Comparison of ENCODE assay signal across 19 cellular contexts in genomic region chr13:49357694-49358093, GRCh38.
DNase-seq lines count a peak whose midpoint lies in the region; ATAC-seq, FAIRE-seq and TF ChIP-seq lines count a peak whose summit lies in the region.
"Had no signal": no experiment of that assay in that cellular context is flagged by ENCODE, and none has a peak within 500 bp of the region (broad histone marks: within the 10 kb centered on the region; RNA-seq: fewer than 3 reads in every experiment).

No MANE protein-coding gene starts in this region.

- peaks cover 6% of the 10 kb centered on the region for H3K9me3 Mint-ChIP-seq in chondrocyte (ENCODE audit: low read depth)
- H3K9me3 Mint-ChIP-seq in natural killer cell treated with Interleukin-12 subunit alpha and Interleukin-12 subunit beta and Interleukin-15 and Interleukin-18, amount 100 ng/mL, for 72 hours: no peaks in the 10 kb centered on the region

- no peak for ATAC-seq in SK-N-SH treated with all-trans-retinoic acid at 6 μM for 48 hours
- no peak for ATAC-seq in natural killer cell treated with Interleukin-12 subunit alpha and Interleukin-12 subunit beta and Interleukin-15 and Interleukin-18, amount 100 ng/mL, for 72 hours
- ATAC-seq: upper lobe of right lung had no signal

- H3K4me2 ChIP-seq in SK-N-SH (no peak overlapping the region), mesenchymal stem cell (ENCODE audit: low read length, poor library complexity, severe bottlenecking) (no peak overlapping the region)

- H3K27me3 ChIP-seq in SK-N-SH (ENCODE audit: insufficient read depth) (no peaks in the 10 kb centered on the region), mesenchymal stem cell (ENCODE audit: control insufficient read depth in 1 of 2, insufficient read depth in 1 of 2, low read length in 2 of 2) (no peaks in the 10 kb centered on the region), prostate gland (replicated peaks; ENCODE audit: insufficient read depth) (no peaks in the 10 kb centered on the region)
- H3K27me3 ChIP-seq: upper lobe of right lung had no signal

- FAIRE-seq in urothelium cell line (lab: Jason Lieb, UNC): no peak
- FAIRE-seq: GM19239 had no signal

- no peaks in the 10 kb centered on the region for H3K79me1 ChIP-seq in mesenchymal stem cell (replicated peaks; ENCODE audit: low read length, poor library complexity, severe bottlenecking)

- CTCF ChIA-PET in SK-N-SH (lab: Yijun Ruan, JAX): no interaction called here

- no peak overlapping the region for H2BK5ac ChIP-seq in mesenchymal stem cell (ENCODE audit: low read depth, low read length, poor library complexity, severe bottlenecking)

- no peak overlapping the region for H2BK120ac ChIP-seq in mesenchymal stem cell (ENCODE audit: low read depth, low read length)

- H2AFZ ChIP-seq in SK-N-SH (ENCODE audit: low read depth) (peak overlapping the region; percentile 66; the same call in 1 of the 2 replicates), mesenchymal stem cell (ENCODE audit: low read depth, low read length) (no peak overlapping the region)
- H2AFZ ChIP-seq: parathyroid adenoma had no signal

- no peak overlapping the region for H3K4ac ChIP-seq in mesenchymal stem cell (ENCODE audit: low read depth in 1 of 2, low read length in 2 of 2)

- no peak overlapping the region for H3K9ac ChIP-seq in SK-N-SH
- H3K9ac ChIP-seq in mesenchymal stem cell (ENCODE audit: low read length): no peak overlapping the region
- H3K9ac ChIP-seq: parathyroid adenoma had no signal

- TF ChIP-seq RAD21 in SK-N-SH (IDR thresholded peaks at IDR 0.05; ENCODE audit: low read length): no peak

- peaks cover 5% of the 10 kb centered on the region for H3K36me3 Mint-ChIP-seq in chondrocyte (ENCODE audit: low read depth)
- H3K36me3 Mint-ChIP-seq in natural killer cell treated with Interleukin-12 subunit alpha and Interleukin-12 subunit beta and Interleukin-15 and Interleukin-18, amount 100 ng/mL, for 72 hours: peaks cover 9% of the 10 kb centered on the region

- TF ChIP-seq CTCF in SK-N-SH (IDR thresholded peaks at IDR 0.05) (no peak), chondrocyte (IDR thresholded peaks at IDR 0.05) (no peak), prostate gland (IDR thresholded peaks at IDR 0.05) (no peak)

- H2BK15ac ChIP-seq in mesenchymal stem cell (ENCODE audit: low read depth, poor library complexity, severe bottlenecking): no peak overlapping the region

- H3K4me3 ChIP-seq in SK-N-SH (ENCODE audit: low read depth in 2 of 2, low read length in 1 of 2): no peak overlapping the region
- H3K4me3 ChIP-seq in mesenchymal stem cell (ENCODE audit: insufficient read depth in 1 of 2, low read depth in 1 of 2, low read length in 2 of 2): no peak overlapping the region
- H3K4me3 ChIP-seq in prostate gland: no peak overlapping the region
- H3K4me3 ChIP-seq: upper lobe of right lung had no signal

- H3F3A ChIP-seq in SK-N-SH (replicated peaks; ENCODE audit: insufficient read depth): peaks cover 14% of the 10 kb centered on the region

- no peaks in the 10 kb centered on the region for H4K20me1 ChIP-seq in SK-N-SH (ENCODE audit: insufficient read depth)

- peaks cover 34% of the 10 kb centered on the region for H3K4me1 Mint-ChIP-seq in chondrocyte (ENCODE audit: low read depth)
- H3K4me1 Mint-ChIP-seq in natural killer cell treated with Interleukin-12 subunit alpha and Interleukin-12 subunit beta and Interleukin-15 and Interleukin-18, amount 100 ng/mL, for 72 hours (ENCODE audit: low read depth in 2 of 2): no peaks in the 10 kb centered on the region
- H3K4me1 Mint-ChIP-seq: brain had no signal

- 24% methylated on average over 2 of the region's 2 CpGs for WGBS in SK-N-SH (ENCODE audit: low lambda C conversion rate)
- WGBS in mesenchymal stem cell: 13% methylated on average over 1 of the region's 2 CpGs
- WGBS in prostate gland: 60% methylated on average over 2 of the region's 2 CpGs

- POLR2A ChIA-PET in SK-N-SH (lab: Yijun Ruan, JAX): no interaction called here

- peaks cover 0 to 17% of the 10 kb centered on the region in 2 experiments; a peak in 2 of 4 replicates for H3K4me1 ChIP-seq in SK-N-SH (ENCODE audit: control insufficient read depth in 1 of 2, insufficient read depth in 2 of 2, low read depth in 1 of 2, low read length in 1 of 2)
- no peaks in the 10 kb centered on the region for H3K4me1 ChIP-seq in mesenchymal stem cell (ENCODE audit: control insufficient read depth, insufficient read depth, low read depth, low read length)
- no peaks in the 10 kb centered on the region for H3K4me1 ChIP-seq in prostate gland (replicated peaks)
- H3K4me1 ChIP-seq: parathyroid adenoma, upper lobe of right lung had no signal

- H3K79me2 ChIP-seq in SK-N-SH (ENCODE audit: insufficient read depth): no peaks in the 10 kb centered on the region
- H3K79me2 ChIP-seq: parathyroid adenoma had no signal

- no peaks in the 10 kb centered on the region for H3K9me2 ChIP-seq in SK-N-SH

- H3K14ac ChIP-seq in mesenchymal stem cell (ENCODE audit: low read length in 2 of 2): no peak overlapping the region

- H2AK5ac ChIP-seq in mesenchymal stem cell (ENCODE audit: low read length, severe bottlenecking): peak overlapping the region; percentile 86

- no peak overlapping the region for H4K8ac ChIP-seq in mesenchymal stem cell (ENCODE audit: low read length)

- H3K27ac Mint-ChIP-seq in chondrocyte (ENCODE audit: unreplicated experiment): peak overlapping the region; percentile 81
- no peak overlapping the region for H3K27ac Mint-ChIP-seq in natural killer cell treated with Interleukin-12 subunit alpha and Interleukin-12 subunit beta and Interleukin-15 and Interleukin-18, amount 100 ng/mL, for 72 hours

- H3K4me3 Mint-ChIP-seq in chondrocyte (ENCODE audit: unreplicated experiment): no peak overlapping the region
- no peak overlapping the region for H3K4me3 Mint-ChIP-seq in natural killer cell treated with Interleukin-12 subunit alpha and Interleukin-12 subunit beta and Interleukin-15 and Interleukin-18, amount 100 ng/mL, for 72 hours
- H3K4me3 Mint-ChIP-seq: brain had no signal

- H3K27ac ChIP-seq in SK-N-SH (ENCODE audit: low read depth in 2 of 2, low read length in 1 of 2) (peak overlapping the region in 1 of 2 experiments; percentile 92; a peak in 2 of 4 replicates), mesenchymal stem cell (ENCODE audit: low read length, poor library complexity, severe bottlenecking) (peak overlapping the region; percentile 14), prostate gland (no peak overlapping the region)
- H3K27ac ChIP-seq: 22Rv1, parathyroid adenoma, upper lobe of right lung, VCaP had no signal

- no peak overlapping the region for H3K23ac ChIP-seq in mesenchymal stem cell (ENCODE audit: low read length in 2 of 2)

- no peak for TF ChIP-seq EP300 in SK-N-SH (IDR thresholded peaks at IDR 0.05; ENCODE audit: borderline replicate concordance in 1 of 2, low read depth in 1 of 2, low read length in 1 of 2)

- no peaks in the 10 kb centered on the region for H3K9me3 ChIP-seq in SK-N-SH
- peaks cover 5% of the 10 kb centered on the region for H3K9me3 ChIP-seq in mesenchymal stem cell (ENCODE audit: control insufficient read depth, low read length)
- H3K9me3 ChIP-seq in prostate gland: no peaks in the 10 kb centered on the region
- H3K9me3 ChIP-seq: upper lobe of right lung had no signal

- H2BK12ac ChIP-seq in mesenchymal stem cell (ENCODE audit: low read length in 2 of 2): no peak overlapping the region

- DNase-seq in SK-N-SH: no peak
- DNase-seq in chondrocyte (ENCODE audit: low spot score): no peak
- peak; percentile 50 for DNase-seq in mesenchymal stem cell
- DNase-seq in urothelium cell line (ENCODE audit: low spot score): peak; percentile 10
- no peak for DNase-seq in NOMO-1 treated with dmso at 0.1 percent for 144 hours (lab: John Stamatoyannopoulos, UW; ENCODE audit: unreplicated experiment)
- DNase-seq in natural killer cell treated with Interleukin-12 subunit alpha and Interleukin-12 subunit beta and Interleukin-15 and Interleukin-18, amount 100 ng/mL, for 72 hours (ENCODE audit: low spot score): no peak
- no peak for DNase-seq in prostate gland (ENCODE audit: low spot score)
- DNase-seq: activated effector memory CD4-positive, alpha-beta T cell treated with anti-CD3 and anti-CD28 coated beads, Interleukin-2, amount 50 U/mL, for 16 hours; Caco-2; effector CD8-positive, alpha-beta T cell; NCI-H1436; NCI-H446; upper lobe of right lung had no signal

- intact Hi-C loops in prostate gland (cut with DNase I): no loop called here

- no peak overlapping the region for H4K91ac ChIP-seq in mesenchymal stem cell (ENCODE audit: low read length)

- peaks cover 0 to 3% of the 10 kb centered on the region in 2 experiments for H3K36me3 ChIP-seq in SK-N-SH (replicated peaks in 1 of 2; ENCODE audit: control insufficient read depth in 1 of 2, insufficient read depth in 2 of 2, low read length in 1 of 2)
- H3K36me3 ChIP-seq in mesenchymal stem cell (ENCODE audit: control insufficient read depth in 1 of 2, insufficient read depth in 2 of 2, low read depth in 1 of 2, low read length in 2 of 2): no peaks in the 10 kb centered on the region
- H3K36me3 ChIP-seq in prostate gland: no peaks in the 10 kb centered on the region

- H3K27me3 Mint-ChIP-seq in chondrocyte (ENCODE audit: low read depth): no peaks in the 10 kb centered on the region
- no peaks in the 10 kb centered on the region for H3K27me3 Mint-ChIP-seq in natural killer cell treated with Interleukin-12 subunit alpha and Interleukin-12 subunit beta and Interleukin-15 and Interleukin-18, amount 100 ng/mL, for 72 hours
- H3K27me3 Mint-ChIP-seq: brain had no signal

- TF ChIP-seq POLR2A in prostate gland (IDR thresholded peaks at IDR 0.05): no peak

- H3K18ac ChIP-seq in mesenchymal stem cell (ENCODE audit: low read depth in 1 of 2, low read length in 2 of 2): no peak overlapping the region

TF ChIP-seq in SK-N-SH, 30 proteins besides CTCF, POLR2A, EP300 and RAD21 (continues in another document):
- TF ChIP-seq CHD2 (IDR thresholded peaks at IDR 0.05; ENCODE audit: low read length, partially characterized antibody) (no peak), GABPA (IDR thresholded peaks at IDR 0.05; ENCODE audit: low read depth) (no peak), RFX5 (IDR thresholded peaks at IDR 0.05; ENCODE audit: low read length) (no peak), ELF1 (IDR thresholded peaks at IDR 0.05) (no peak), JUND (IDR thresholded peaks at IDR 0.05) (no peak), EZH2phosphoT487 (IDR thresholded peaks at IDR 0.05; ENCODE audit: borderline replicate concordance, low read depth) (no peak), SIN3A (IDR thresholded peaks at IDR 0.05; ENCODE audit: borderline replicate concordance, low read depth, low read length) (no peak)

TF ChIP-seq in SK-N-SH treated with all-trans-retinoic acid at 6 μM for 48 hours, 23 proteins besides CTCF, POLR2A, EP300 and RAD21 (continues in another document):
- TF ChIP-seq ESRRG (CRISPR knock-in tag; IDR thresholded peaks at IDR 0.05): no peak
- no peak for TF ChIP-seq OSR1 (CRISPR knock-in tag; IDR thresholded peaks at IDR 0.05)

Comparison
In these comparisons a context has a peak if more than half of its experiments do, and no peak if none do; other contexts are left out.
1. DNase-seq: peak in mesenchymal stem cell (single experiment) and urothelium cell line (single experiment); none in SK-N-SH (single experiment), chondrocyte (single experiment), NOMO-1 treated with dmso at 0.1 percent for 144 hours (single experiment), natural killer cell treated with Interleukin-12 subunit alpha and Interleukin-12 subunit beta and Interleukin-15 and Interleukin-18, amount 100 ng/mL, for 72 hours (single experiment) and prostate gland (single experiment).